31 cellular contexts compared by ENCODE assay signal in genomic region chr2:216453955-216454614, GRCh38.
"Had no signal": no experiment of that assay in that cellular context is flagged by ENCODE, and none has a peak within 500 bp of the region (broad histone marks: within the 10 kb centered on the region; RNA-seq: fewer than 3 reads in every experiment).

No MANE protein-coding gene starts in this region.

- H3K4me2 ChIP-seq: neural progenitor cell, smooth muscle cell had no signal

- H3K9me3 Mint-ChIP-seq: stimulated activated memory B cell treated with anti-CD40 and anti-IgM and Interleukin-4, amounts not matched to agents 10 μg/mL and 1 μg/mL and 100 μg/mL, for 72 hours had no signal

- H3K27me3 ChIP-seq: neural progenitor cell, ovary, spleen, suprapubic skin, testis, tibial artery, transverse colon, upper lobe of right lung, uterus had no signal

- H3K9ac ChIP-seq: neural progenitor cell, parathyroid adenoma had no signal

- H3K4me1 ChIP-seq: neural progenitor cell, parathyroid adenoma, psoas muscle, spleen, suprapubic skin, testis, tibial artery, transverse colon, upper lobe of right lung, uterus had no signal

- H3K27ac ChIP-seq: neural progenitor cell, ovary, parathyroid adenoma, psoas muscle, skin epidermis, spleen, suprapubic skin, testis, tibial artery, transverse colon, upper lobe of right lung, uterus had no signal

- H3K4me1 Mint-ChIP-seq: natural killer cell; nephron; neural progenitor cell; stimulated activated memory B cell treated with anti-CD40 and anti-IgM and Interleukin-4, amounts not matched to agents 10 μg/mL and 1 μg/mL and 100 μg/mL, for 72 hours; stimulated activated naive CD8-positive, alpha-beta T cell treated with anti-CD3 and anti-CD28 coated beads, Interleukin-15, amount 100 ng/mL, for 72 hours had no signal

- H3K4me3 Mint-ChIP-seq: natural killer cell; nephron; neural progenitor cell; stimulated activated memory B cell treated with anti-CD40 and anti-IgM and Interleukin-4, amounts not matched to agents 10 μg/mL and 1 μg/mL and 100 μg/mL, for 72 hours; stimulated activated naive CD8-positive, alpha-beta T cell treated with anti-CD3 and anti-CD28 coated beads, Interleukin-15, amount 100 ng/mL, for 72 hours; type B pancreatic cell had no signal

- H2AFZ ChIP-seq: neural progenitor cell, parathyroid adenoma had no signal

- H3K36me3 ChIP-seq: ovary, uterus had no signal

- ATAC-seq: natural killer cell; psoas muscle; right cardiac atrium; sciatic nerve; stimulated activated memory B cell treated with anti-CD40 and anti-IgM and Interleukin-4, amounts not matched to agents 10 μg/mL and 1 μg/mL and 100 μg/mL, for 72 hours; stimulated activated naive CD8-positive, alpha-beta T cell treated with anti-CD3 and anti-CD28 coated beads, Interleukin-15, amount 100 ng/mL, for 72 hours; stimulated activated naive CD8-positive, alpha-beta T cell treated with anti-CD3 and anti-CD28 coated beads, Interleukin-15, Interleukin-2, amounts not matched to agents 100 U/mL and 50 U/mL, for 24 hours; upper lobe of right lung had no signal

- H3K27ac Mint-ChIP-seq: natural killer cell; nephron; neural progenitor cell; progenitor cell of endocrine pancreas; stimulated activated memory B cell treated with anti-CD40 and anti-IgM and Interleukin-4, amounts not matched to agents 10 μg/mL and 1 μg/mL and 100 μg/mL, for 72 hours; stimulated activated naive CD8-positive, alpha-beta T cell treated with anti-CD3 and anti-CD28 coated beads, Interleukin-15, amount 100 ng/mL, for 72 hours; type B pancreatic cell had no signal

- H3K9me3 ChIP-seq: ovary, psoas muscle, suprapubic skin, testis, tibial artery, transverse colon, upper lobe of right lung, uterus had no signal

- H3K27me3 Mint-ChIP-seq: progenitor cell of endocrine pancreas; stimulated activated memory B cell treated with anti-CD40 and anti-IgM and Interleukin-4, amounts not matched to agents 10 μg/mL and 1 μg/mL and 100 μg/mL, for 72 hours; stimulated activated naive CD8-positive, alpha-beta T cell treated with anti-CD3 and anti-CD28 coated beads, Interleukin-15, amount 100 ng/mL, for 72 hours; type B pancreatic cell had no signal

- DNase-seq: natural killer cell; occipital lobe; ovary; posterior cingulate gyrus; psoas muscle; right cardiac atrium; spleen; stimulated activated CD4-positive, alpha-beta T cell treated with anti-CD3 and anti-CD28 coated beads, Interleukin-12 subunit alpha, Interleukin-12 subunit beta, amount 100 ng/mL, for 4 hours; stimulated activated CD4-positive, alpha-beta T cell treated with anti-CD3 and anti-CD28 coated beads, Interleukin-1b, Interleukin-23, amount 100 ng/mL, for 48 hours; stimulated activated CD4-positive, alpha-beta T cell treated with anti-CD3 and anti-CD28 coated beads, Interleukin-4, amount 100 ng/mL, for 1 hour; stimulated activated CD4-positive, alpha-beta T cell treated with anti-CD3 and anti-CD28 coated beads, Interleukin-4, amount 100 ng/mL, for 4 hours; stimulated activated CD8-positive, alpha-beta memory T cell treated with anti-CD3 and anti-CD28 coated beads, Interleukin-4, amount 100 ng/mL, for 48 hours; stimulated activated naive CD4-positive, alpha-beta T cell; stimulated activated naive CD8-positive, alpha-beta T cell treated with anti-CD3 and anti-CD28 coated beads, Interleukin-15, amount 100 ng/mL, for 72 hours; stimulated activated naive CD8-positive, alpha-beta T cell treated with anti-CD3 and anti-CD28 coated beads, Interleukin-15, Interleukin-2, amounts not matched to agents 100 U/mL and 50 U/mL, for 24 hours; substantia nigra; testis; tibial artery; transverse colon; upper lobe of right lung; uterus had no signal

- H3K4me3 ChIP-seq: neural progenitor cell, ovary, psoas muscle, skin epidermis, smooth muscle cell, spleen, suprapubic skin, testis, tibial artery, transverse colon, upper lobe of right lung, uterus had no signal
